Comparison of ENCODE assay signal across 20 cellular contexts in genomic region chr10:45602082-45602730, GRCh38.
DNase-seq lines count a peak whose midpoint lies in the region; ATAC-seq and TF ChIP-seq lines count a peak whose summit lies in the region.
"Had no signal": no experiment of that assay in that cellular context is flagged by ENCODE, and none has a peak within 500 bp of the region (broad histone marks: within the 10 kb centered on the region; RNA-seq: fewer than 3 reads in every experiment).

No MANE protein-coding gene starts in this region.

- no peak overlapping the region for H3K4me3 Mint-ChIP-seq in WTC11

- H3K27me3 ChIP-seq in A673 (replicated peaks; ENCODE audit: insufficient read depth, low read depth, low read length, poor library complexity): peaks cover 23% of the 10 kb centered on the region
- H3K27me3 ChIP-seq: ascending aorta; BLaER1 treated with 17β-estradiol and CSF1 and Interleukin-3, amounts not matched to agents 10 nM and 100 nM; right atrium auricular region had no signal

- H3K27ac Mint-ChIP-seq in WTC11: peak overlapping the region; percentile 49; the same call in 1 of the 2 replicates

- intact Hi-C loops in A673 (cut with micrococcal nuclease; ENCODE audit: unreplicated experiment): no loop called here

- no peak for ATAC-seq in WTC11
- ATAC-seq: gastroesophageal sphincter had no signal

- no peak overlapping the region for H3K4me3 ChIP-seq in fibroblast of pulmonary artery (replicated peaks; ENCODE audit: low read depth, low read length)
- no peak overlapping the region for H3K4me3 ChIP-seq in A673 (ENCODE audit: low read depth, low read length, poor library complexity, severe bottlenecking)
- H3K4me3 ChIP-seq: ascending aorta; BLaER1 treated with 17β-estradiol and CSF1 and Interleukin-3, amounts not matched to agents 10 nM and 100 nM; gastroesophageal sphincter; right atrium auricular region had no signal

- H3K36me3 ChIP-seq in A673 (ENCODE audit: insufficient read depth, low read length, poor library complexity, severe bottlenecking): no peaks in the 10 kb centered on the region
- H3K36me3 ChIP-seq: ascending aorta; BLaER1 treated with 17β-estradiol and CSF1 and Interleukin-3, amounts not matched to agents 10 nM and 100 nM; gastroesophageal sphincter; right atrium auricular region had no signal

- no peaks in the 10 kb centered on the region for H3K9me3 ChIP-seq in A673 (ENCODE audit: low read depth, low read length, poor library complexity, severe bottlenecking)
- H3K9me3 ChIP-seq: ascending aorta, gastroesophageal sphincter, right atrium auricular region had no signal

- POLR2A ChIA-PET in WTC11 (lab: Charles Lee): no interaction called here
- POLR2A ChIA-PET in A673 (lab: Charles Lee; ENCODE audit: low non-redundant PET): no interaction called here

- H3K27me3 Mint-ChIP-seq in WTC11 (ENCODE audit: low read depth): peaks cover 14% of the 10 kb centered on the region

- peaks cover 19% of the 10 kb centered on the region for H3K9me3 Mint-ChIP-seq in WTC11

- no TSS peak for BruUV-seq in A673 (replicated peaks; lab: Mats Ljungman, UMichigan)

- H3K27ac ChIP-seq in A673 (ENCODE audit: low read depth, low read length, poor library complexity, severe bottlenecking): no peak overlapping the region
- H3K27ac ChIP-seq: ascending aorta; BLaER1 treated with 17β-estradiol and CSF1 and Interleukin-3, amounts not matched to agents 10 nM and 100 nM; gastroesophageal sphincter; right atrium auricular region; RWPE1 had no signal

- peaks cover 9% of the 10 kb centered on the region for H3K4me1 Mint-ChIP-seq in WTC11

- TF ChIP-seq CTCF in WTC11 (IDR thresholded peaks at IDR 0.05): no peak
- no peak for TF ChIP-seq CTCF in fibroblast of pulmonary artery (IDR thresholded peaks at IDR 0.05; ENCODE audit: low read length, missing control alignments)
- no peak for TF ChIP-seq CTCF in A673 (conservative IDR thresholded peaks at IDR 0.05; ENCODE audit: low read depth, low read length)

- no peaks in the 10 kb centered on the region for H3K4me1 ChIP-seq in A673 (ENCODE audit: insufficient read depth, low read length, poor library complexity, severe bottlenecking)
- H3K4me1 ChIP-seq: ascending aorta had no signal

- CTCF ChIA-PET in WTC11 (lab: Charles Lee): no interaction called here
- CTCF ChIA-PET in A673 (lab: Charles Lee): no interaction called here

- H3K36me3 Mint-ChIP-seq in WTC11: peaks cover 8% of the 10 kb centered on the region; the same call in 1 of the 2 replicates

- DNase-seq in H4 (ENCODE audit: low spot score) (peak; percentile 22), WTC11 (ENCODE audit: low spot score) (no peak), fibroblast of pulmonary artery (ENCODE audit: low read depth) (peak; percentile 45), renal cortical epithelial cell (ENCODE audit: low read depth) (peak; percentile 70), UCSD-AML1 (lab: John Stamatoyannopoulos, UW; ENCODE audit: unreplicated experiment) (no peak), A673 (ENCODE audit: low spot score) (no peak), DMS 273 treated with DMSO at 0.1 percent for 48 hours (lab: John Stamatoyannopoulos, UW) (no peak)
- DNase-seq in stimulated activated CD4-positive, alpha-beta T cell treated with anti-CD3 and anti-CD28 coated beads, Interleukin-15, amount 100 ng/mL, for 24 hours: no peak
- DNase-seq: activated effector memory CD4-positive, alpha-beta T cell treated with Interleukin-2 at 50 U/mL for 16 hours; DMS79; mammary epithelial cell; MV-4-11; NCI-H774; stimulated activated CD4-positive, alpha-beta T cell treated with anti-CD3 and anti-CD28 coated beads, Interleukin-1b, Interleukin-23, amount 100 ng/mL, for 48 hours; SW 1271 had no signal

TF ChIP-seq in WTC11, 78 proteins besides CTCF, POLR2A, EP300 and RAD21:
- TF ChIP-seq ZBTB43 (CRISPR knock-in tag; IDR thresholded peaks at IDR 0.05) (no peak), NFE2L1 (CRISPR knock-in tag; IDR thresholded peaks at IDR 0.05) (no peak), HMGA2 (CRISPR knock-in tag; IDR thresholded peaks at IDR 0.05) (no peak), SP1 (CRISPR knock-in tag; conservative IDR thresholded peaks at IDR 0.05) (no peak), CREB1 (CRISPR knock-in tag; IDR thresholded peaks at IDR 0.05) (no peak), ZNF232 (CRISPR knock-in tag; IDR thresholded peaks at IDR 0.05) (no peak), NR2C2 (CRISPR knock-in tag; IDR thresholded peaks at IDR 0.05) (no peak), ZNF317 (CRISPR knock-in tag; IDR thresholded peaks at IDR 0.05; ENCODE audit: borderline replicate concordance, low read depth) (no peak)
- TF ChIP-seq, protein P1, sequence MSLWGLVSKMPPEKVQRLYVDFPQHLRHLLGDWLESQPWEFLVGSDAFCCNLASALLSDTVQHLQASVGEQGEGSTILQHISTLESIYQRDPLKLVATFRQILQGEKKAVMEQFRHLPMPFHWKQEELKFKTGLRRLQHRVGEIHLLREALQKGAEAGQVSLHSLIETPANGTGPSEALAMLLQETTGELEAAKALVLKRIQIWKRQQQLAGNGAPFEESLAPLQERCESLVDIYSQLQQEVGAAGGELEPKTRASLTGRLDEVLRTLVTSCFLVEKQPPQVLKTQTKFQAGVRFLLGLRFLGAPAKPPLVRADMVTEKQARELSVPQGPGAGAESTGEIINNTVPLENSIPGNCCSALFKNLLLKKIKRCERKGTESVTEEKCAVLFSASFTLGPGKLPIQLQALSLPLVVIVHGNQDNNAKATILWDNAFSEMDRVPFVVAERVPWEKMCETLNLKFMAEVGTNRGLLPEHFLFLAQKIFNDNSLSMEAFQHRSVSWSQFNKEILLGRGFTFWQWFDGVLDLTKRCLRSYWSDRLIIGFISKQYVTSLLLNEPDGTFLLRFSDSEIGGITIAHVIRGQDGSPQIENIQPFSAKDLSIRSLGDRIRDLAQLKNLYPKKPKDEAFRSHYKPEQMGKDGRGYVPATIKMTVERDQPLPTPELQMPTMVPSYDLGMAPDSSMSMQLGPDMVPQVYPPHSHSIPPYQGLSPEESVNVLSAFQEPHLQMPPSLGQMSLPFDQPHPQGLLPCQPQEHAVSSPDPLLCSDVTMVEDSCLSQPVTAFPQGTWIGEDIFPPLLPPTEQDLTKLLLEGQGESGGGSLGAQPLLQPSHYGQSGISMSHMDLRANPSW (CRISPR knock-in tag; conservative IDR thresholded peaks at IDR 0.05; ENCODE audit: low read depth): no peak

Comparison
In these comparisons a context has a peak if more than half of its experiments do, and no peak if none do; other contexts are left out.
1. DNase-seq: peak in H4 (single experiment), fibroblast of pulmonary artery (single experiment) and renal cortical epithelial cell (single experiment); none in WTC11 (single experiment), UCSD-AML1 (single experiment), A673 (single experiment), stimulated activated CD4-positive, alpha-beta T cell treated with anti-CD3 and anti-CD28 coated beads, Interleukin-15, amount 100 ng/mL, for 24 hours (single experiment) and DMS 273 treated with DMSO at 0.1 percent for 48 hours (single experiment).